Comparison of ENCODE assay signal across 8 cellular contexts in genomic region chr16:21358261-21358795, GRCh38.
A peak's percentile ranks its signal among the peaks of the same experiment; 100 is the strongest.
DNase-seq lines count a peak whose midpoint lies in the region; ATAC-seq, FAIRE-seq and TF ChIP-seq lines count a peak whose summit lies in the region.
"Not testable (repeated sequence)": the region's sequence is repeated elsewhere in the genome, so short reads cannot be mapped to it uniquely, and the experiment has no call there.

No MANE protein-coding gene starts in this region.

- not testable (repeated sequence) for H3K36me3 Mint-ChIP-seq in dendritic cell treated with granulocyte-macrophage colony-stimulating factor and Interleukin-4, amounts not matched to agents 40 ng/mL and 50 ng/mL, for 4 days (ENCODE audit: low read depth)

- not testable (repeated sequence) for TF ChIP-seq POLR2A in GM12891 (IDR thresholded peaks at IDR 0.05; ENCODE audit: low read depth, low read length); NB4 (IDR thresholded peaks at IDR 0.05; ENCODE audit: extremely low read depth, insufficient read length)

- not testable (repeated sequence) for H3K9me3 Mint-ChIP-seq in dendritic cell treated with granulocyte-macrophage colony-stimulating factor and Interleukin-4, amounts not matched to agents 40 ng/mL and 50 ng/mL, for 4 days

- intact Hi-C loops in dendritic cell treated with granulocyte-macrophage colony-stimulating factor and Interleukin-4, amounts not matched to agents 40 ng/mL and 50 ng/mL, for 4 days (cut with micrococcal nuclease); sciatic nerve (cut with DNase I): not testable (repeated sequence)

- not testable (repeated sequence) for DNase-seq in GM12891 (ENCODE audit: insufficient read length, low spot score); sciatic nerve (ENCODE audit: low spot score)
- peak; percentile 18 for DNase-seq in NB4 (ENCODE audit: low read depth)

- peak overlapping the region; percentile 64 for H3K4me3 Mint-ChIP-seq in dendritic cell treated with granulocyte-macrophage colony-stimulating factor and Interleukin-4, amounts not matched to agents 40 ng/mL and 50 ng/mL, for 4 days

- FAIRE-seq in GM12891 (lab: Jason Lieb, UNC): peak; percentile 95

- ATAC-seq in GM19025 (IDR thresholded peaks at IDR 0.05; ENCODE audit: low read depth, unreplicated experiment) (peak; percentile 43), GM21447 (IDR thresholded peaks at IDR 0.05; ENCODE audit: unreplicated experiment) (peak; percentile 42), HG02852 (IDR thresholded peaks at IDR 0.05; ENCODE audit: unreplicated experiment) (peak; percentile 53), HG03280 (IDR thresholded peaks at IDR 0.05; ENCODE audit: unreplicated experiment) (peak; percentile 45), sciatic nerve (peak; percentile 38)

- not testable (repeated sequence) for TF ChIP-seq CTCF in NB4 (IDR thresholded peaks at IDR 0.05; ENCODE audit: low read depth, low read length)

- not testable (repeated sequence) for H3K27me3 Mint-ChIP-seq in dendritic cell treated with granulocyte-macrophage colony-stimulating factor and Interleukin-4, amounts not matched to agents 40 ng/mL and 50 ng/mL, for 4 days

- H3K4me3 ChIP-seq in NB4 (ENCODE audit: low read depth, low read length): not testable (repeated sequence)

- H3K27ac Mint-ChIP-seq in dendritic cell treated with granulocyte-macrophage colony-stimulating factor and Interleukin-4, amounts not matched to agents 40 ng/mL and 50 ng/mL, for 4 days: peak overlapping the region; percentile 86

- H3K4me1 Mint-ChIP-seq in dendritic cell treated with granulocyte-macrophage colony-stimulating factor and Interleukin-4, amounts not matched to agents 40 ng/mL and 50 ng/mL, for 4 days (ENCODE audit: low read depth): peaks cover 62% of the 10 kb centered on the region

TF ChIP-seq in GM12891, 5 proteins besides CTCF, POLR2A, EP300 and RAD21:
- peak; percentile 86 for TF ChIP-seq SPI1 (IDR thresholded peaks at IDR 0.05; ENCODE audit: low read depth, low read length)
TF ChIP-seq in GM12891: peak in this region for 1; not testable (repeated sequence) for 4.
